Comparison of ENCODE assay signal across 9 cellular contexts in genomic region chr11:47863189-47863892, GRCh38. TPM values are rescaled to one million over a fixed set of nuclear protein-coding genes. Genes with fewer than 3 reads are reported as not detected.
DNase-seq lines count a peak whose midpoint lies in the region; ATAC-seq, FAIRE-seq and TF ChIP-seq lines count a peak whose summit lies in the region.
"Had no signal": no experiment of that assay in that cellular context is flagged by ENCODE, and none has a peak within 500 bp of the region (broad histone marks: within the 10 kb centered on the region; RNA-seq: fewer than 3 reads in every experiment).

No MANE protein-coding gene starts in this region.

- no peaks in the 10 kb centered on the region for H3K9me1 ChIP-seq in K562 (ENCODE audit: control insufficient read depth, insufficient read depth, low read length)

- DNase-seq in AG09319 (ENCODE audit: extremely low read depth, low read depth): peak; percentile 95
- peak; percentile 74 for DNase-seq in HT1080 (ENCODE audit: low read depth)
- peak in 1 of 4 experiments; percentile 22 for DNase-seq in K562 (ENCODE audit: extremely low read depth in 1 of 4, low spot score in 3 of 4)
- DNase-seq in smooth muscle cell of the brain vasculature (ENCODE audit: low read depth, low spot score): peak; percentile 62
- no peak for DNase-seq in HPDE6-E6E7 (ENCODE audit: extremely low spot score)
- no peak for DNase-seq in ecto neural progenitor cell (ENCODE audit: low spot score)

- no peak overlapping the region for H3K4me3 ChIP-seq in K562

- no peaks in the 10 kb centered on the region for H3K9me3 ChIP-seq in K562 (replicated peaks; ENCODE audit: control insufficient read depth, insufficient read depth, low read depth, low read length)

- WGBS in K562 (ENCODE audit: insufficient coverage, low coverage, missing lambda C conversion rate): 2% methylated on average over 4 of the region's 4 CpGs

- H2AFZ ChIP-seq in K562 (ENCODE audit: low read depth, low read length): peak overlapping the region; percentile 74

- intact Hi-C loops in K562 (cut with micrococcal nuclease): loop anchor here (10.0 kb wide), 1 partner anchor 251 kb away; no protein-coding TSS in a partner anchor

- H3K27ac ChIP-seq in K562 (ENCODE audit: extremely low read depth, low read depth, low read length): peak overlapping the region; percentile 40; the same call in 1 of the 3 replicates
- H3K27ac ChIP-seq: epithelial cell of prostate had no signal

- in situ Hi-C loops in K562 (cut with MboI): no loop called here

- no peaks in the 10 kb centered on the region for H3K36me3 ChIP-seq in K562 (ENCODE audit: control insufficient read depth, insufficient read depth, low read length)

- TF ChIP-seq CTCF in AG09319 (IDR thresholded peaks at IDR 0.05; ENCODE audit: low read depth, low read length): no peak
- no peak for TF ChIP-seq CTCF in K562 (IDR thresholded peaks at IDR 0.05 in 2 of 3, conservative IDR thresholded peaks at IDR 0.05 in 1 of 3; ENCODE audit: insufficient read depth in 2 of 3, low read depth in 1 of 3, low read length in 3 of 3)

- TF ChIP-seq EP300 in K562 (IDR thresholded peaks at IDR 0.05; ENCODE audit: low read length): peak; percentile 53; the same call in 1 of the 2 replicates

- no peaks in the 10 kb centered on the region for H3K79me2 ChIP-seq in K562 (ENCODE audit: control insufficient read depth, insufficient read depth, low read length)

- no peak for TF ChIP-seq POLR2A in K562 (conservative IDR thresholded peaks at IDR 0.05)

- H3K4me2 ChIP-seq in K562 (ENCODE audit: insufficient read depth, low read length): peak overlapping the region; percentile 10; the same call in 1 of the 2 replicates

- no peak overlapping the region for H3K9ac ChIP-seq in K562 (ENCODE audit: insufficient read depth in 1 of 2, low read depth in 2 of 2, low read length in 2 of 2)

- BruUV-seq in K562 (replicated peaks; lab: Mats Ljungman, UMichigan): no TSS peak

- CTCF ChIA-PET in K562 (lab: Yijun Ruan, JAX; ENCODE audit: low intra/inter-chr PET ratio): no interaction called here

- peak; percentile 54 for ATAC-seq in GM19328 (IDR thresholded peaks at IDR 0.05; ENCODE audit: unreplicated experiment)
- ATAC-seq in K562: peak; percentile 64
- no peak for ATAC-seq in GM18907 (IDR thresholded peaks at IDR 0.05; ENCODE audit: unreplicated experiment)

- POLR2A ChIA-PET in K562 (lab: Yijun Ruan, JAX): interaction anchor here (0.8 kb wide), 1 partner anchor 42 kb away, joined by 3 read pairs; no protein-coding TSS in a partner anchor

- TF ChIP-seq RAD21 in K562 (CRISPR knock-in tag; conservative IDR thresholded peaks at IDR 0.05 in 1 of 2, IDR thresholded peaks at IDR 0.05 in 1 of 2): no peak

- FAIRE-seq in K562 (lab: Jason Lieb, UNC): peak; percentile 79

- H3K4me1 ChIP-seq in K562 (replicated peaks in 1 of 2; ENCODE audit: control insufficient read depth in 2 of 2, insufficient read depth in 2 of 2, low read length in 2 of 2): peaks cover 0 to 22% of the 10 kb centered on the region in 2 experiments; a peak in 3 of 5 replicates

- H4K20me1 ChIP-seq in K562 (replicated peaks; ENCODE audit: control insufficient read depth, insufficient read depth, low read length): no peaks in the 10 kb centered on the region

- H3K27me3 ChIP-seq in K562 (ENCODE audit: control insufficient read depth in 2 of 2, insufficient read depth in 2 of 2, low read length in 2 of 2): no peaks in the 10 kb centered on the region

TF ChIP-seq in K562, 482 proteins besides CTCF, POLR2A, EP300 and RAD21 (continues in another document):
- TF ChIP-seq TGIF2 (CRISPR knock-in tag; IDR thresholded peaks at IDR 0.05) (no peak), HDAC2 (IDR thresholded peaks at IDR 0.05) (peak; percentile 58; the same call in 1 of the 2 replicates), CHD1 (IDR thresholded peaks at IDR 0.05; ENCODE audit: low read length) (no peak), ZNF280B (CRISPR knock-in tag; IDR thresholded peaks at IDR 0.05) (no peak), RAD51 (IDR thresholded peaks at IDR 0.05; ENCODE audit: borderline replicate concordance, low read depth) (0 out of 2 replicates have a peak, but pooled peaks have one; percentile 22), CREB3L1 (IDR thresholded peaks at IDR 0.05; ENCODE audit: borderline replicate concordance, low read depth) (no peak), MCM7 (IDR thresholded peaks at IDR 0.05) (no peak), TEAD4 (IDR thresholded peaks at IDR 0.05; ENCODE audit: low read length) (peak; percentile 31; the same call in 1 of the 2 replicates), TEAD4 (CRISPR knock-in tag; IDR thresholded peaks at IDR 0.05; ENCODE audit: borderline replicate concordance) (no peak), POLR3G (IDR thresholded peaks at IDR 0.05; ENCODE audit: extremely low read depth, insufficient read length, insufficient replicate concordance) (no peak), BMI1 (IDR thresholded peaks at IDR 0.05; ENCODE audit: low read length) (no peak), ARNT (IDR thresholded peaks at IDR 0.05) (no peak), ZNF395 (CRISPR knock-in tag; IDR thresholded peaks at IDR 0.05) (no peak), BCL6 (CRISPR knock-in tag; IDR thresholded peaks at IDR 0.05) (no peak), PHB2 (IDR thresholded peaks at IDR 0.05; ENCODE audit: low read depth) (no peak), LEF1 (IDR thresholded peaks at IDR 0.05) (peak; percentile 74; the same call in 1 of the 2 replicates), ZNF274 (IDR thresholded peaks at IDR 0.05; ENCODE audit: borderline replicate concordance, low read depth, low read length) (no peak), MYBL2 (IDR thresholded peaks at IDR 0.05; ENCODE audit: low read depth) (no peak), MYBL2 (CRISPR knock-in tag; IDR thresholded peaks at IDR 0.05; ENCODE audit: borderline replicate concordance) (no peak), SPI1 (IDR thresholded peaks at IDR 0.05; ENCODE audit: borderline replicate concordance, low read depth, low read length) (peak; percentile 1; the same call in 1 of the 2 replicates), SMARCA4 (IDR thresholded peaks at IDR 0.05) (peak; percentile 80), PHF21A (IDR thresholded peaks at IDR 0.05; ENCODE audit: borderline replicate concordance, low read depth) (no peak)

RNA-seq across cellular contexts. Expression of gene NUP160, which starts 15.2 kb away (rescaled TPM):
- 21.0 and 25.9 TPM in 2 replicates for total RNA-seq in HT1080 (2014; rRNA removed; shearing (Covaris generic))
- 20.0 and 24.3 TPM in 2 replicates for polyA plus RNA-seq in HT1080 (2015; cell fraction: cytosol; rRNA removed)
- 66.0 and 73.0 TPM in 2 replicates for polyA plus RNA-seq in HT1080 (2015; cell fraction: nucleus; rRNA removed)
- 208 and 361 TPM in 2 replicates for total RNA-seq in K562 (2011; cell fraction: chromatin; rRNA removed; ENCODE audit: low replicate concordance)
- 99.7 and 113 TPM in 2 replicates for total RNA-seq in K562 (2011; cell fraction: nucleolus; rRNA removed)
- total RNA-seq in K562 (2011; cell fraction: nucleoplasm; rRNA removed): 163 and 198 TPM in 2 replicates
- total RNA-seq in K562 (2014; rRNA removed) (41.5 and 47.1 TPM in 2 replicates), K562 (2014; rRNA removed; fragmentation: Illumina TruSeq; extraction: Trizol) (77.4 and 89.6 TPM in 2 replicates), K562 (2015; rRNA removed; fragmentation: Illumina TruSeq; extraction: Trizol) (61.5 and 65.0 TPM in 2 replicates), K562 (2021) (77.8 and 81.0 TPM in 2 replicates)
- polyA plus RNA-seq in K562 (2011; rRNA removed) (82.7 and 112 TPM in 2 replicates), K562 (2014; fragmentation: Illumina TruSeq; extraction: Trizol) (73.7 and 74.2 TPM in 2 replicates), K562 (2014; fragmentation: Nextera tagmentation; extraction: Ambion mirVana) (10 to 100 TPM; 44.5 to 60.2 TPM), K562 (2014; rRNA removed) (53.0 and 54.3 TPM in 2 replicates)
- 41.7 and 61.1 TPM in 2 replicates for polyA plus RNA-seq in K562 (2011; cell fraction: cytosol; rRNA removed)
- 59.8 and 68.8 TPM in 2 replicates for polyA plus RNA-seq in K562 (2011; cell fraction: nucleus; rRNA removed)
- polyA plus RNA-seq in K562 (2012): 39.9 and 56.4 TPM in 2 replicates
- polyA minus RNA-seq in K562 (2011; rRNA and poly(A)+ RNA removed): 238 and 272 TPM in 2 replicates
- 72.9 and 106 TPM in 2 replicates for polyA minus RNA-seq in K562 (2011; cell fraction: cytosol; rRNA and poly(A)+ RNA removed)
- 46.6 and 77.9 TPM in 2 replicates for polyA minus RNA-seq in K562 (2011; cell fraction: nucleus; rRNA and poly(A)+ RNA removed)

Comparison
In these comparisons a context has a peak if more than half of its experiments do, and no peak if none do; other contexts are left out.
1. DNase-seq: peak in AG09319 (single experiment), HT1080 (single experiment) and smooth muscle cell of the brain vasculature (single experiment); none in HPDE6-E6E7 (single experiment) and ecto neural progenitor cell (single experiment).